8 cellular contexts compared by ENCODE assay signal in the genomic region with DNA sequence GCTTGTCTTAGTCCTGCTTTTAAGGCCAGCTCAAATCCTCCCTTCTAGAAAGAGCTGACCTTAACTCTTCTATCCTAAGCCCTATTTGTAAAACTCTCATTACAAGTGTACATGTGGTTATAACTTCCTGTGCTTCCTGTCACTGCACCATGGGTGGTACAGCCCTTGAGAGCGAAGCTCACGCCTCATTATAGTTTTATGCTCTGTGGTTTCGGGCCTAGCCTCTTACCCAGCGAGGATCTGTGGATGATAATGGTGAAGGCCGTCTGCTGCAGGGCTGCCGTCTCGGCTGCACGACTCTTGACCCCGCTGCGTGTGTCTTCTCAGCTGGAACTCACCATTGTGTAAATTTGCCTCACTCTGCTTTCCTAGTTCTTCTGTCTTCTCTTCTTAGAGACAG.
DNase-seq lines count a peak whose midpoint lies in the region; ATAC-seq and TF ChIP-seq lines count a peak whose summit lies in the region.

No MANE protein-coding gene starts in this region.

- H3K4me1 ChIP-seq in lower lobe of right lung (no peaks in the 10 kb centered on the region), left ventricle myocardium inferior (no peaks in the 10 kb centered on the region)

- H3K9me3 ChIP-seq in lower lobe of right lung = no peaks in the 10 kb centered on the region
- H3K9me3 ChIP-seq in left ventricle myocardium inferior (replicated peaks) = no peaks in the 10 kb centered on the region

- intact Hi-C loops in lower lobe of right lung (cut with DNase I) = no loop called here
- intact Hi-C loops in left ventricle myocardium inferior (cut with micrococcal nuclease) = no loop called here

- H3K27me3 ChIP-seq in lower lobe of right lung (ENCODE audit: low read depth) (no peaks in the 10 kb centered on the region), left ventricle myocardium inferior (ENCODE audit: low read depth) (no peaks in the 10 kb centered on the region)

- ATAC-seq in HG03457 (IDR thresholded peaks at IDR 0.05; ENCODE audit: unreplicated experiment) (peak; percentile 94), lower lobe of right lung (peak; percentile 43 to 46)

- TF ChIP-seq CTCF in lower lobe of right lung (IDR thresholded peaks at IDR 0.05) (no peak), left ventricle myocardium inferior (IDR thresholded peaks at IDR 0.05; ENCODE audit: borderline replicate concordance) (no peak)

- H3K4me3 ChIP-seq in lower lobe of right lung = no peak overlapping the region
- no peak overlapping the region for H3K4me3 ChIP-seq in left ventricle myocardium inferior

- peaks cover 86% of the 10 kb centered on the region for H3K36me3 ChIP-seq in lower lobe of right lung
- peaks cover 77% of the 10 kb centered on the region for H3K36me3 ChIP-seq in left ventricle myocardium inferior

- DNase-seq in stimulated activated CD4-positive, alpha-beta T cell treated with anti-CD3 and anti-CD28 coated beads, Interleukin-1b, Interleukin-23, amount 100 ng/mL, for 48 hours = peak; percentile 38
- DNase-seq in stimulated activated CD4-positive, alpha-beta T cell treated with anti-CD3 and anti-CD28 coated beads, Interleukin-12 subunit alpha, Interleukin-12 subunit beta, amount 100 ng/mL, for 4 hours = no peak
- DNase-seq in activated CD4-positive, alpha-beta T cell treated with anti-CD3 and anti-CD28 coated beads for 4 hours = peak; percentile 7 to 21
- no peak for DNase-seq in lower lobe of right lung
- DNase-seq in anterior cingulate cortex (lab: John Stamatoyannopoulos, UW) = no peak
- DNase-seq in hepatic stellate cell (ENCODE audit: low spot score) = no peak
- no peak for DNase-seq in left ventricle myocardium inferior

- H3K27ac ChIP-seq in lower lobe of right lung (no peak overlapping the region), left ventricle myocardium inferior (replicated peaks) (no peak overlapping the region)

Comparison
In these comparisons a context has a peak if more than half of its experiments do, and no peak if none do; other contexts are left out.
1. DNase-seq: peak in stimulated activated CD4-positive, alpha-beta T cell treated with anti-CD3 and anti-CD28 coated beads, Interleukin-1b, Interleukin-23, amount 100 ng/mL, for 48 hours (single experiment) and activated CD4-positive, alpha-beta T cell treated with anti-CD3 and anti-CD28 coated beads for 4 hours (2 of 2); none in stimulated activated CD4-positive, alpha-beta T cell treated with anti-CD3 and anti-CD28 coated beads, Interleukin-12 subunit alpha, Interleukin-12 subunit beta, amount 100 ng/mL, for 4 hours (single experiment), lower lobe of right lung (single experiment), anterior cingulate cortex (0 of 58), hepatic stellate cell (single experiment) and left ventricle myocardium inferior (single experiment).